In genomic region chr4:6509587-6509986, GRCh38 we compare ENCODE assay signal across 26 cellular contexts. TPM values are rescaled to one million over a fixed set of nuclear protein-coding genes. Genes with fewer than 3 reads are reported as not detected.
DNase-seq lines count a peak whose midpoint lies in the region; FAIRE-seq and TF ChIP-seq lines count a peak whose summit lies in the region.
"Had no signal": no experiment of that assay in that cellular context is flagged by ENCODE, and none has a peak within 500 bp of the region (broad histone marks: within the 10 kb centered on the region; RNA-seq: fewer than 3 reads in every experiment).

No MANE protein-coding gene starts in this region.

- no peaks in the 10 kb centered on the region for H3K36me3 ChIP-seq in bronchial epithelial cell (ENCODE audit: control insufficient read depth, insufficient read depth, low read length)
- H3K36me3 ChIP-seq in tibial nerve = no peaks in the 10 kb centered on the region
- H3K36me3 ChIP-seq: esophagus muscularis mucosa, gastroesophageal sphincter, pancreas had no signal

- TF ChIP-seq POLR2A in tibial nerve (IDR thresholded peaks at IDR 0.05) = no peak

- peaks cover 0 to 19% (median 0%) of the 10 kb centered on the region in 4 donors for H3K9me3 ChIP-seq in tibial nerve
- H3K9me3 ChIP-seq: pancreas had no signal

- H3K4me1 ChIP-seq in tibial nerve = no peaks in the 10 kb centered on the region
- H3K4me1 ChIP-seq: esophagus muscularis mucosa, gastroesophageal sphincter, pancreas had no signal

- no peak overlapping the region for H3K4me3 ChIP-seq in bronchial epithelial cell (ENCODE audit: low read depth, low read length)
- H3K4me3 ChIP-seq in tibial nerve = no peak overlapping the region
- H3K4me3 ChIP-seq: esophagus muscularis mucosa, gastroesophageal sphincter, pancreas had no signal

- no peak overlapping the region for H3K27ac ChIP-seq in tibial nerve
- H3K27ac ChIP-seq: esophagus muscularis mucosa, gastroesophageal sphincter, pancreas had no signal

- 61 to 71% methylated on average over 7 of the region's 7 CpGs for WGBS in tibial nerve, 2 donors

- no peak overlapping the region for H3K27ac Mint-ChIP-seq in osteocyte (ENCODE audit: unreplicated experiment)
- H3K27ac Mint-ChIP-seq in activated naive CD4-positive, alpha-beta T cell treated with anti-CD3 and anti-CD28 coated beads, Interleukin-2, amount 10 ng/mL, durations not matched to agents 7 days and 5 days = no peak overlapping the region
- H3K27ac Mint-ChIP-seq: CD4-positive, alpha-beta memory T cell; naive thymus-derived CD8-positive, alpha-beta T cell; T-cell had no signal

- H3K9me3 Mint-ChIP-seq in osteocyte (ENCODE audit: unreplicated experiment) = peaks cover 43% of the 10 kb centered on the region
- H3K9me3 Mint-ChIP-seq in activated naive CD4-positive, alpha-beta T cell treated with anti-CD3 and anti-CD28 coated beads, Interleukin-2, amount 10 ng/mL, durations not matched to agents 7 days and 5 days = peaks cover 22% of the 10 kb centered on the region

- H3K36me3 Mint-ChIP-seq in osteocyte (ENCODE audit: unreplicated experiment) = no peaks in the 10 kb centered on the region
- peaks cover 2% of the 10 kb centered on the region for H3K36me3 Mint-ChIP-seq in activated naive CD4-positive, alpha-beta T cell treated with anti-CD3 and anti-CD28 coated beads, Interleukin-2, amount 10 ng/mL, durations not matched to agents 7 days and 5 days
- H3K36me3 Mint-ChIP-seq: T-cell had no signal

- H3K4me3 Mint-ChIP-seq in osteocyte (ENCODE audit: unreplicated experiment) = no peak overlapping the region
- no peak overlapping the region for H3K4me3 Mint-ChIP-seq in activated naive CD4-positive, alpha-beta T cell treated with anti-CD3 and anti-CD28 coated beads, Interleukin-2, amount 10 ng/mL, durations not matched to agents 7 days and 5 days
- H3K4me3 Mint-ChIP-seq: CD4-positive, alpha-beta memory T cell; naive thymus-derived CD8-positive, alpha-beta T cell; T-cell had no signal

- no peak for FAIRE-seq in bronchial epithelial cell (lab: Jason Lieb, UNC)
- FAIRE-seq: pancreas had no signal

- TF ChIP-seq CTCF in bronchial epithelial cell (IDR thresholded peaks at IDR 0.05; ENCODE audit: insufficient read depth, low read length, severe bottlenecking) = no peak
- no peak for TF ChIP-seq CTCF in osteocyte (IDR thresholded peaks at IDR 0.05)
- TF ChIP-seq CTCF in tibial nerve (IDR thresholded peaks at IDR 0.05) = no peak

- no peaks in the 10 kb centered on the region for H3K27me3 Mint-ChIP-seq in osteocyte (ENCODE audit: unreplicated experiment)
- no peaks in the 10 kb centered on the region for H3K27me3 Mint-ChIP-seq in activated naive CD4-positive, alpha-beta T cell treated with anti-CD3 and anti-CD28 coated beads, Interleukin-2, amount 10 ng/mL, durations not matched to agents 7 days and 5 days

- H3K4me1 Mint-ChIP-seq in osteocyte (ENCODE audit: unreplicated experiment) = no peaks in the 10 kb centered on the region
- no peaks in the 10 kb centered on the region for H3K4me1 Mint-ChIP-seq in activated naive CD4-positive, alpha-beta T cell treated with anti-CD3 and anti-CD28 coated beads, Interleukin-2, amount 10 ng/mL, durations not matched to agents 7 days and 5 days

- no peak for TF ChIP-seq EP300 in tibial nerve (IDR thresholded peaks at IDR 0.05)

- CTCF ChIA-PET in activated naive CD4-positive, alpha-beta T cell treated with anti-CD3 and anti-CD28 coated beads, Interleukin-2, amount 10 ng/mL, durations not matched to agents 7 days and 5 days (lab: Charles Lee) = no interaction called here

- peak; percentile 46 for DNase-seq in AG08396 (ENCODE audit: low spot score)
- peak; percentile 5 for DNase-seq in HS-27A (ENCODE audit: low read depth)
- peak; percentile 25 for DNase-seq in bronchial epithelial cell (ENCODE audit: low read depth)
- peak; percentile 64 for DNase-seq in osteocyte (ENCODE audit: extremely low spot score, unreplicated experiment)
- no peak for DNase-seq in tibial nerve (ENCODE audit: low spot score in 2 of 2)
- no peak for DNase-seq in activated naive CD4-positive, alpha-beta T cell treated with anti-CD3 and anti-CD28 coated beads, Interleukin-2, amount 10 ng/mL, durations not matched to agents 7 days and 5 days
- no peak for DNase-seq in activated naive CD4-positive, alpha-beta T cell treated with Interleukin-2 at 50 U/mL for 16 hours
- DNase-seq in NCI-H1694 treated with DMSO at 0.1 percent for 48 hours (lab: John Stamatoyannopoulos, UW) = no peak
- DNase-seq: activated CD4-positive, alpha-beta T cell treated with anti-CD3 and anti-CD28 coated beads, Interleukin-2, amount 50 U/mL, for 1 hour; activated gamma-delta T cell treated with Interleukin-2 at 50 U/mL for 16 hours; CD4-positive, alpha-beta memory T cell; central memory CD4-positive, alpha-beta T cell; effector CD4-positive, alpha-beta T cell; H7; left cardiac atrium; naive thymus-derived CD8-positive, alpha-beta T cell; NCI-H1417 treated with DMSO at 0.1 percent for 48 hours; NCI-H2171; NCI-H526; pancreas; stimulated activated CD4-positive, alpha-beta T cell treated with anti-CD3 and anti-CD28 coated beads, Interleukin-1b, Interleukin-23, amount 100 ng/mL, for 48 hours; stimulated activated naive CD4-positive, alpha-beta T cell; T-cell had no signal

- no peaks in the 10 kb centered on the region for H3K27me3 ChIP-seq in bronchial epithelial cell (ENCODE audit: control insufficient read depth, insufficient read depth, low read length)
- H3K27me3 ChIP-seq in tibial nerve = no peaks in the 10 kb centered on the region
- H3K27me3 ChIP-seq: gastroesophageal sphincter, pancreas had no signal

RNA-seq across cellular contexts. Expression of gene PPP2R2C, which starts 37.2 kb away (rescaled TPM):
- total RNA-seq in bronchial epithelial cell (1.1 and 3.1 TPM in 2 replicates), osteocyte (not detected in 2 replicates), tibial nerve (under 1 TPM in 3 of 4 donors, not detected in 1; under 0.01 to 0.66 (median 0.42) TPM)
- total RNA-seq: CD4-positive, alpha-beta memory T cell; naive thymus-derived CD8-positive, alpha-beta T cell; skeletal muscle tissue had no signal

Comparison
In these comparisons a context has a peak if more than half of its experiments do, and no peak if none do; other contexts are left out.
1. DNase-seq: peak in AG08396 (single experiment), HS-27A (single experiment), bronchial epithelial cell (single experiment) and osteocyte (single experiment); none in tibial nerve (0 of 2), activated naive CD4-positive, alpha-beta T cell treated with anti-CD3 and anti-CD28 coated beads, Interleukin-2, amount 10 ng/mL, durations not matched to agents 7 days and 5 days (single experiment), activated naive CD4-positive, alpha-beta T cell treated with Interleukin-2 at 50 U/mL for 16 hours (single experiment) and NCI-H1694 treated with DMSO at 0.1 percent for 48 hours (single experiment).